9 cellular contexts compared by ENCODE assay signal in the genomic region with DNA sequence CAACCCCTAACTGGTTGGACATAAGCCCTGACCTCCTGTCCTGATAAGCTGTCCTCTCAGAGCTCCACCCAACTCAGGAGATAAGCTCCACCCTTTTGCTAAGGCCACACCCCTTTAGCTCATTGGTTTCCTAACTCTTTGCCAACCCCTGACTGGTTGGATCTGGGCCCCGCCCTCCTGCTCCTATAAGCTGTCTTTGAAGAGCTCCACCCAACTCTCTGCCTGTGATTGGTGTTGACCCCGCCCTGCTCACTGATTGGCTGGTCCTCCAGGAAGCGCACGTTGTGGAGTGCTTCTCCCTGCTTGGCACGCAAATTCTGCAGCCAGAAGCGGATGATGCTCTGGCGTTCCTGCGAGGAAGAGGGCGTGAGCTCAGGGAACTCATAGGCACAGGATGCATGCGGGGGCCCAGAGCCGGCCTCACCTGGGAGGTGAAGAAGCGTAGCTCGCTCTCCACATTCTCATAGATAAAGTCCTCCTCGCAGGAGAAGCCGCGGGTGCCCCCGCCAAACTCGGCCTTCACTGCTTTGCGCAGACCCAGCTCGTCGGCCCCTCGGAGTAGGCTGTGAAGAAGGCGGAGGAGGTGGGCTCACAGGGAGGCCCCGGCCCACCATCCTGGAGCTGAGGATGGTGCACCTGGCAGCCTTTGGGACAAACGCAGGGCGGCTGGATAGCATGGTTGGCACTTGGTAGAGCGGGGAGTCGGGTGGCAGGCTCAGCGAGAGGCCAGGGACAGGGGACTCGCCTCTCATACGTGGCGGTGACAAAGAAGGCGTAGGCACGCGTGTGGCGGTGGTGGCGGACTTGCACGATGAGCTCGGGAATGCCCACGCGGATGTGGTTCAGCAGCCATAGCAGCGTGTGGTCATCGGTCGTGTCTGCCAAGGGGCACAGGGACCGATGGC. TPM values are rescaled to one million over a fixed set of nuclear protein-coding genes. Genes with fewer than 3 reads are reported as not detected.
A peak's percentile ranks its signal among the peaks of the same experiment; 100 is the strongest.
DNase-seq lines count a peak whose midpoint lies in the region; ATAC-seq and TF ChIP-seq lines count a peak whose summit lies in the region.
"Had no signal": no experiment of that assay in that cellular context is flagged by ENCODE, and none has a peak within 500 bp of the region (broad histone marks: within the 10 kb centered on the region; RNA-seq: fewer than 3 reads in every experiment).

No MANE protein-coding gene starts in this region.

- H3K4me3 ChIP-seq in fibroblast of lung (replicated peaks in 1 of 4; ENCODE audit: control extremely low read depth in 1 of 4, insufficient read depth in 1 of 4, low read depth in 3 of 4, low read length in 4 of 4) (no peak overlapping the region), tibial artery (no peak overlapping the region)

- H3K9ac ChIP-seq in fibroblast of lung (ENCODE audit: insufficient read depth, low read length) = no peak overlapping the region

- no peak overlapping the region for H3K27ac ChIP-seq in fibroblast of lung (ENCODE audit: insufficient read depth, low read length)
- no peak overlapping the region for H3K27ac ChIP-seq in tibial artery
- H3K27ac ChIP-seq: SK-N-MC had no signal

- no peaks in the 10 kb centered on the region for H4K20me1 ChIP-seq in fibroblast of lung (ENCODE audit: control insufficient read depth, extremely low read depth, insufficient read depth, low read length)

- H3K4me2 ChIP-seq in fibroblast of lung (ENCODE audit: extremely low read depth, insufficient read depth, low read length) = no peak overlapping the region

- no peak for ATAC-seq in GM19452 (IDR thresholded peaks at IDR 0.05; ENCODE audit: unreplicated experiment)

- no peaks in the 10 kb centered on the region for H3K27me3 ChIP-seq in fibroblast of lung (ENCODE audit: control insufficient read depth, insufficient read depth, low read length)
- H3K27me3 ChIP-seq in tibial artery = no peaks in the 10 kb centered on the region

- H3K4me3 Mint-ChIP-seq in T-helper 2 cell treated with Interferon-gamma antibody and Interleukin-4, amounts not matched to agents 5 μg/mL and 100 μg/mL, for 36 hours = peak overlapping the region; percentile 49
- H3K4me3 Mint-ChIP-seq in type B pancreatic cell = peak overlapping the region; percentile 67

- DNase-seq in NCI-H1436 (lab: John Stamatoyannopoulos, UW) = peak; percentile 64
- no peak for DNase-seq in NCI-H1436 treated with DMSO at 0.1 percent for 48 hours (lab: John Stamatoyannopoulos, UW)
- peak; percentile 81 for DNase-seq in HuH-7 (ENCODE audit: low spot score)
- DNase-seq in T-helper 2 cell treated with Interferon-gamma antibody and Interleukin-4, amounts not matched to agents 5 μg/mL and 100 μg/mL, for 36 hours (ENCODE audit: low spot score) = peak; percentile 49
- DNase-seq in fibroblast of lung (ENCODE audit: low read depth in 2 of 2) = peak; percentile 42 to 52
- DNase-seq in type B pancreatic cell (ENCODE audit: extremely low spot score, unreplicated experiment) = no peak
- DNase-seq in tibial artery = no peak

- intact Hi-C loops in tibial artery (cut with DNase I; ENCODE audit: low total_unique reads) = no loop called here

- no peak for TF ChIP-seq CTCF in fibroblast of lung (conservative IDR thresholded peaks at IDR 0.05 in 1 of 2, IDR thresholded peaks at IDR 0.05 in 1 of 2; ENCODE audit: low read depth in 1 of 2, low read length in 2 of 2)
- no peak for TF ChIP-seq CTCF in type B pancreatic cell (conservative IDR thresholded peaks at IDR 0.05)
- TF ChIP-seq CTCF in tibial artery (IDR thresholded peaks at IDR 0.05) = no peak

- H3K9me3 ChIP-seq in fibroblast of lung (ENCODE audit: control insufficient read depth, insufficient read depth, low read depth, low read length) = no peaks in the 10 kb centered on the region
- H3K9me3 ChIP-seq in tibial artery = no peaks in the 10 kb centered on the region

- peaks cover 20% of the 10 kb centered on the region for H3K4me1 Mint-ChIP-seq in T-helper 2 cell treated with Interferon-gamma antibody and Interleukin-4, amounts not matched to agents 5 μg/mL and 100 μg/mL, for 36 hours (ENCODE audit: low read depth)
- peaks cover 16% of the 10 kb centered on the region for H3K4me1 Mint-ChIP-seq in type B pancreatic cell (ENCODE audit: unreplicated experiment)

- H3K9me3 Mint-ChIP-seq in T-helper 2 cell treated with Interferon-gamma antibody and Interleukin-4, amounts not matched to agents 5 μg/mL and 100 μg/mL, for 36 hours = no peaks in the 10 kb centered on the region
- no peaks in the 10 kb centered on the region for H3K9me3 Mint-ChIP-seq in type B pancreatic cell

- H3K79me2 ChIP-seq in fibroblast of lung (ENCODE audit: control insufficient read depth, insufficient read depth, low read length) = no peaks in the 10 kb centered on the region

- H3K27ac Mint-ChIP-seq in T-helper 2 cell treated with Interferon-gamma antibody and Interleukin-4, amounts not matched to agents 5 μg/mL and 100 μg/mL, for 36 hours = peak overlapping the region; percentile 52
- H3K27ac Mint-ChIP-seq in type B pancreatic cell = peak overlapping the region; percentile 53

- no peak overlapping the region for H2AFZ ChIP-seq in fibroblast of lung (ENCODE audit: low read length)

- peaks cover 11% of the 10 kb centered on the region for H3K27me3 Mint-ChIP-seq in T-helper 2 cell treated with Interferon-gamma antibody and Interleukin-4, amounts not matched to agents 5 μg/mL and 100 μg/mL, for 36 hours (ENCODE audit: low read depth)
- H3K27me3 Mint-ChIP-seq in type B pancreatic cell = peaks cover 10% of the 10 kb centered on the region

- H3K36me3 ChIP-seq in fibroblast of lung (ENCODE audit: control insufficient read depth, insufficient read depth, low read length) (no peaks in the 10 kb centered on the region), tibial artery (peaks cover 0 to 8% (median 0%) of the 10 kb centered on the region in 3 donors)

- H3K36me3 Mint-ChIP-seq in T-helper 2 cell treated with Interferon-gamma antibody and Interleukin-4, amounts not matched to agents 5 μg/mL and 100 μg/mL, for 36 hours (ENCODE audit: low read depth) = peaks cover 17% of the 10 kb centered on the region
- peaks cover 9% of the 10 kb centered on the region for H3K36me3 Mint-ChIP-seq in type B pancreatic cell

- H3K4me1 ChIP-seq in fibroblast of lung (ENCODE audit: control insufficient read depth, extremely low read depth, insufficient read depth, low read length) = no peaks in the 10 kb centered on the region
- peaks cover 0 to 51% (median 28%) of the 10 kb centered on the region in 4 donors for H3K4me1 ChIP-seq in tibial artery

RNA-seq across cellular contexts. Expression of gene ANO8, which starts 1.7 kb away (rescaled TPM):
- 5.9 TPM in 2 replicates for total RNA-seq in fibroblast of lung
- polyA plus RNA-seq in fibroblast of lung = 1.1 and 1.8 TPM in 2 replicates
- 3.1 and 3.9 TPM in 2 replicates for polyA plus RNA-seq in fibroblast of lung (2012)
- 8.1 and 14.0 TPM in 2 replicates for polyA minus RNA-seq in fibroblast of lung (ENCODE audit: low replicate concordance)
- total RNA-seq in type B pancreatic cell (ENCODE audit: low replicate concordance) = 38.4 and 51.3 TPM in 2 replicates

RNA-seq across cellular contexts. Expression of gene GTPBP3, which starts 4.4 kb away (rescaled TPM):
- total RNA-seq in fibroblast of lung (11.1 and 17.2 TPM in 2 replicates), type B pancreatic cell (ENCODE audit: low replicate concordance) (40.0 and 48.4 TPM in 2 replicates)
- 3.7 and 5.4 TPM in 2 replicates for polyA plus RNA-seq in fibroblast of lung
- 5.1 and 8.2 TPM in 2 replicates for polyA plus RNA-seq in fibroblast of lung (2012)
- polyA minus RNA-seq in fibroblast of lung (ENCODE audit: low replicate concordance) = 0.90 and 1.9 TPM in 2 replicates

RNA-seq across cellular contexts. Expression of gene DDA1, which starts 23.6 kb away (rescaled TPM):
- 8.0 and 17.7 TPM in 2 replicates for total RNA-seq in fibroblast of lung
- 42.6 and 63.9 TPM in 2 replicates for polyA plus RNA-seq in fibroblast of lung
- 66.6 and 83.7 TPM in 2 replicates for polyA plus RNA-seq in fibroblast of lung (2012)
- 12.9 and 23.5 TPM in 2 replicates for polyA minus RNA-seq in fibroblast of lung (ENCODE audit: low replicate concordance)
- 38.7 and 46.0 TPM in 2 replicates for total RNA-seq in type B pancreatic cell (ENCODE audit: low replicate concordance)

RNA-seq across cellular contexts. Expression of gene MRPL34, which starts 27.3 kb away (rescaled TPM):
- 44.8 and 48.3 TPM in 2 replicates for total RNA-seq in fibroblast of lung
- polyA plus RNA-seq in fibroblast of lung = 27.5 and 38.8 TPM in 2 replicates
- polyA plus RNA-seq in fibroblast of lung (2012) = 40.8 and 54.3 TPM in 2 replicates
- polyA minus RNA-seq in fibroblast of lung (ENCODE audit: low replicate concordance) = 6.4 and 7.2 TPM in 2 replicates
- total RNA-seq in type B pancreatic cell (ENCODE audit: low replicate concordance) = 79.2 and 111 TPM in 2 replicates

RNA-seq across cellular contexts. Expression of gene ABHD8, which starts 29.7 kb away (rescaled TPM):
- total RNA-seq in fibroblast of lung = 10.3 and 16.8 TPM in 2 replicates
- polyA plus RNA-seq in fibroblast of lung = 3.9 and 4.8 TPM in 2 replicates
- 5.9 and 10.7 TPM in 2 replicates for polyA plus RNA-seq in fibroblast of lung (2012)
- 4.1 and 4.4 TPM in 2 replicates for polyA minus RNA-seq in fibroblast of lung (ENCODE audit: low replicate concordance)
- total RNA-seq in type B pancreatic cell (ENCODE audit: low replicate concordance) = 11.6 and 14.3 TPM in 2 replicates

Comparison
In these comparisons a context has a peak if more than half of its experiments do, and no peak if none do; other contexts are left out.
1. DNase-seq: peak in NCI-H1436 (single experiment), HuH-7 (single experiment), T-helper 2 cell treated with Interferon-gamma antibody and Interleukin-4, amounts not matched to agents 5 μg/mL and 100 μg/mL, for 36 hours (single experiment) and fibroblast of lung (2 of 2); none in NCI-H1436 treated with DMSO at 0.1 percent for 48 hours (single experiment), type B pancreatic cell (single experiment) and tibial artery (0 of 2).